14 cellular contexts compared by ENCODE assay signal in genomic region chr2:47664817-47665216, GRCh38.
DNase-seq lines count a peak whose midpoint lies in the region; ATAC-seq and TF ChIP-seq lines count a peak whose summit lies in the region.
"Had no signal": no experiment of that assay in that cellular context is flagged by ENCODE, and none has a peak within 500 bp of the region (broad histone marks: within the 10 kb centered on the region; RNA-seq: fewer than 3 reads in every experiment).

No MANE protein-coding gene starts in this region.

- H3K9ac ChIP-seq in SU-DHL-6 (ENCODE audit: low read length), result no peak overlapping the region

- no peak overlapping the region for H2AFZ ChIP-seq in SU-DHL-6 (ENCODE audit: low read depth, low read length, severe bottlenecking)

- H3K4me2 ChIP-seq in SU-DHL-6 (ENCODE audit: low read depth, low read length, poor library complexity, severe bottlenecking), result no peak overlapping the region

- intact Hi-C loops in Right ventricle myocardium inferior (cut with DNase I), result no loop called here

- H3K36me3 ChIP-seq in SU-DHL-6 (ENCODE audit: low read length), result no peaks in the 10 kb centered on the region
- H3K36me3 ChIP-seq: gastroesophageal sphincter had no signal

- DNase-seq in GM10248 (ENCODE audit: extremely low spot score) (no peak), HCEC 1CT (peak; percentile 20), kidney tubule cell (ENCODE audit: low spot score) (peak; percentile 22), Right ventricle myocardium inferior (ENCODE audit: missing footprints) (no peak)
- DNase-seq in activated CD4-positive, alpha-beta T cell treated with anti-CD3 and anti-CD28 coated beads, Interleukin-2, amount 50 U/mL, for 4 hours, result no peak
- DNase-seq: activated CD4-positive, alpha-beta T cell treated with anti-CD3 and anti-CD28 coated beads, Interleukin-2, amount 10 ng/mL, durations not matched to agents 24 days and 14 days; activated naive CD4-positive, alpha-beta T cell; cortex of kidney; NCI-H2081 treated with DMSO at 0.1 percent for 48 hours; stimulated activated CD4-positive, alpha-beta T cell treated with anti-CD3 and anti-CD28 coated beads, Interleukin-1b, Interleukin-23, amount 100 ng/mL, for 48 hours; stimulated activated naive CD4-positive, alpha-beta T cell had no signal

- no peaks in the 10 kb centered on the region for H3K27me3 ChIP-seq in SU-DHL-6 (ENCODE audit: low read length)
- H3K27me3 ChIP-seq: gastroesophageal sphincter had no signal

- peak overlapping the region; percentile 97 for H3K27ac ChIP-seq in SU-DHL-6 (ENCODE audit: low read depth, low read length)
- H3K27ac ChIP-seq: gastroesophageal sphincter had no signal

- peaks cover 40% of the 10 kb centered on the region for H3F3A ChIP-seq in SU-DHL-6 (ENCODE audit: insufficient read depth)

- POLR2A ChIA-PET in GM10248 (lab: Yijun Ruan, JAX), result no interaction called here

- H3K79me2 ChIP-seq in SU-DHL-6 (ENCODE audit: insufficient read depth, low read length), result no peaks in the 10 kb centered on the region

- H3K4me3 ChIP-seq in SU-DHL-6 (ENCODE audit: insufficient read depth, low read length, poor library complexity, severe bottlenecking), result no peak overlapping the region
- H3K4me3 ChIP-seq: gastroesophageal sphincter had no signal

- peak; percentile 4 for TF ChIP-seq CTCF in GM10248 (IDR thresholded peaks at IDR 0.05; ENCODE audit: control extremely low read depth, extremely low read depth, low read depth, missing control alignments)
- peak; percentile 40 for TF ChIP-seq CTCF in SU-DHL-6 (IDR thresholded peaks at IDR 0.05; ENCODE audit: insufficient read depth, low read length, poor library complexity, severe bottlenecking)

- ATAC-seq in HG02970 (IDR thresholded peaks at IDR 0.05; ENCODE audit: low FRiP score, unreplicated experiment) (no peak), Right ventricle myocardium inferior (no peak)
- ATAC-seq: gastroesophageal sphincter had no signal

- H3K9me2 ChIP-seq in SU-DHL-6 (replicated peaks; ENCODE audit: insufficient read depth, low read length), result no peaks in the 10 kb centered on the region

- no peaks in the 10 kb centered on the region for H4K20me1 ChIP-seq in SU-DHL-6 (ENCODE audit: low read depth, low read length)

- CTCF ChIA-PET in GM10248 (lab: Yijun Ruan, JAX), result no interaction called here

- H3K9me3 ChIP-seq in SU-DHL-6 (ENCODE audit: insufficient read depth, low read length), result no peaks in the 10 kb centered on the region
- H3K9me3 ChIP-seq: gastroesophageal sphincter had no signal

Comparison
In these comparisons a context has a peak if more than half of its experiments do, and no peak if none do; other contexts are left out.
1. DNase-seq: peak in HCEC 1CT (single experiment) and kidney tubule cell (single experiment); none in GM10248 (single experiment), Right ventricle myocardium inferior (single experiment) and activated CD4-positive, alpha-beta T cell treated with anti-CD3 and anti-CD28 coated beads, Interleukin-2, amount 50 U/mL, for 4 hours (0 of 2).